In the genomic region with DNA sequence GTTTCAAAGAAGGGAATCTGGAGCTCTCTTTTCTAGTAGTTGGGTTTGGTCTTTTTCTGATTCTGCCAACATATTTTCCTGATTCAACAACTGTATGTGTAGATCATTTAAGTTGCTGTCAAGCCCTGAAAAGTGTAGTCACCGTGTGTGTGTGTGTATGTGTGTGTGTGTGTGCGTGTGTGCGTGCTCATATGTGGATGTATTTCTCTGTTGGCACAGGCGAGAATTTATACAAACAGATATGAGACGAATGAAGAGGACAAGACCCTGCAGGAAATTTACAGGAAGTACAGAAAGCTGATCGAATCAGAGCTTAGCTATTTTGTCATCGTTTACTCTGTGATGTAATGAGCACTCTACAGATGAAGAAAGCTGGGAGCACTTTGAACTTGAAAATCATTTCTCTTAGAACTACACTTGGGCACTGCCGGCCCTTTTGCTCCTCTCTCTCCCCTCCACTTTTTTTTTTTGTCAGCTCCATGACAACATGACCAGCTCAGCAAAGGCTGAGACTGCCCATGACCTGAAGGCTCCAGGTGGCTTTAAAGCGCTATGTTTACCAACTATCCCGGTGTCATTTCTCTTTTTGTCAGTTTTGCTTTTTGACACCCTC, we compare ENCODE assay signal across 33 cellular contexts. TPM values are rescaled to one million over a fixed set of nuclear protein-coding genes. Genes with fewer than 3 reads are reported as not detected.
DNase-seq lines count a peak whose midpoint lies in the region; ATAC-seq, FAIRE-seq and TF ChIP-seq lines count a peak whose summit lies in the region.
"Had no signal": no experiment of that assay in that cellular context is flagged by ENCODE, and none has a peak within 500 bp of the region (broad histone marks: within the 10 kb centered on the region; RNA-seq: fewer than 3 reads in every experiment).

No MANE protein-coding gene starts in this region.

- H3K4me1 Mint-ChIP-seq in HFFc6 (ENCODE audit: low read depth) = peaks cover 19% of the 10 kb centered on the region
- H3K4me1 Mint-ChIP-seq: activated naive CD4-positive, alpha-beta T cell treated with anti-CD3 and anti-CD28 coated beads, Interleukin-2, amount 10 ng/mL, durations not matched to agents 7 days and 5 days; mesothelial cell of epicardium had no signal

- H3K4me3 ChIP-seq in SJSA1 = peak overlapping the region; percentile 9
- H3K4me3 ChIP-seq in right lobe of liver = no peak overlapping the region
- H3K4me3 ChIP-seq: adrenal gland, BLaER1, body of pancreas, dorsolateral prefrontal cortex, heart left ventricle had no signal

- 38% methylated on average over 10 of the region's 10 CpGs for WGBS in right lobe of liver (ENCODE audit: insufficient coverage, low coverage, low lambda C conversion rate, missing lambda C conversion rate)

- H3K9me3 ChIP-seq in SJSA1 (replicated peaks) = no peaks in the 10 kb centered on the region
- H3K9me3 ChIP-seq in right lobe of liver = no peaks in the 10 kb centered on the region
- H3K9me3 ChIP-seq: adrenal gland, body of pancreas had no signal

- H3K9me3 Mint-ChIP-seq in HFFc6 = no peaks in the 10 kb centered on the region

- peak overlapping the region; percentile 15; the same call in 1 of the 2 replicates for H3K4me3 Mint-ChIP-seq in HFFc6
- H3K4me3 Mint-ChIP-seq: activated CD8-positive, alpha-beta T cell treated with anti-CD3 and anti-CD28 coated beads, Interleukin-2, amount 10 ng/mL, durations not matched to agents 7 days and 5 days; activated naive CD4-positive, alpha-beta T cell treated with anti-CD3 and anti-CD28 coated beads, Interleukin-2, amount 10 ng/mL, durations not matched to agents 7 days and 5 days; activated T-helper 17 cell treated with anti-CD3 and anti-CD28 coated beads, Interleukin-2, amount 50 U/mL, for 72 hours; mesothelial cell of epicardium; naive thymus-derived CD4-positive, alpha-beta T cell had no signal

- TF ChIP-seq CTCF in HFFc6 (IDR thresholded peaks at IDR 0.05) = no peak
- TF ChIP-seq CTCF in right lobe of liver (IDR thresholded peaks at IDR 0.05) = no peak
- TF ChIP-seq CTCF in D721Med (IDR thresholded peaks at IDR 0.05; ENCODE audit: insufficient read depth, missing control alignments) = no peak

- H3K36me3 ChIP-seq in SJSA1 = no peaks in the 10 kb centered on the region
- no peaks in the 10 kb centered on the region for H3K36me3 ChIP-seq in right lobe of liver
- H3K36me3 ChIP-seq: adrenal gland, BLaER1, heart left ventricle had no signal

- H3K4me1 ChIP-seq in SJSA1 (replicated peaks) = no peaks in the 10 kb centered on the region
- peaks cover 0 to 8% (median 0%) of the 10 kb centered on the region in 4 donors for H3K4me1 ChIP-seq in right lobe of liver
- H3K4me1 ChIP-seq: adrenal gland, BLaER1, body of pancreas, heart left ventricle had no signal

- H3K27me3 ChIP-seq in SJSA1 (replicated peaks) (no peaks in the 10 kb centered on the region), right lobe of liver (no peaks in the 10 kb centered on the region)
- H3K27me3 ChIP-seq: BLaER1, body of pancreas had no signal

- no peak for FAIRE-seq in D721Med (lab: Jason Lieb, UNC)
- FAIRE-seq: GM18507 had no signal

- H3K36me3 Mint-ChIP-seq in HFFc6 (ENCODE audit: low read depth) = no peaks in the 10 kb centered on the region
- H3K36me3 Mint-ChIP-seq: mesothelial cell of epicardium had no signal

- H3K27me3 Mint-ChIP-seq in HFFc6 (ENCODE audit: insufficient read depth) = peaks cover 25% of the 10 kb centered on the region

- no peak for DNase-seq in HFFc6
- no peak for DNase-seq in SJSA1 (ENCODE audit: low read depth in 1 of 2, low spot score in 2 of 2)
- DNase-seq in epithelial cell of prostate (ENCODE audit: low read depth, low spot score) = no peak
- no peak for DNase-seq in right lobe of liver
- DNase-seq in NCI-H2107 treated with DMSO at 0.1 percent for 48 hours (lab: John Stamatoyannopoulos, UW; ENCODE audit: unreplicated experiment) = no peak
- DNase-seq in D721Med (ENCODE audit: insufficient read length, low spot score) = no peak
- no peak for DNase-seq in NOMO-1 treated with dmso at 0.1 percent for 144 hours (lab: John Stamatoyannopoulos, UW; ENCODE audit: unreplicated experiment)
- DNase-seq in SW 1271 (lab: John Stamatoyannopoulos, UW) = no peak
- DNase-seq: activated CD8-positive, alpha-beta T cell treated with anti-CD3 and anti-CD28 coated beads, Interleukin-2, amount 10 ng/mL, durations not matched to agents 7 days and 5 days; activated naive CD4-positive, alpha-beta T cell treated with anti-CD3 and anti-CD28 coated beads, Interleukin-2, amount 10 ng/mL, durations not matched to agents 7 days and 5 days; adrenal gland; body of pancreas; cerebellar nuclear complex; dorsolateral prefrontal cortex; foreskin melanocyte; heart left ventricle; islet precursor cell; MV-4-11; naive thymus-derived CD4-positive, alpha-beta T cell; SHP77; stimulated activated CD4-positive, alpha-beta T cell treated with anti-CD3 and anti-CD28 coated beads, Interleukin-15, amount 100 ng/mL, for 24 hours; stimulated activated CD4-positive, alpha-beta T cell treated with anti-CD3 and anti-CD28 coated beads, Interleukin-4, amount 100 ng/mL, for 4 hours; T-helper 9 cell; trophoblast cell had no signal

- intact Hi-C loops in right lobe of liver (cut with DNase I) = no loop called here

- TF ChIP-seq POLR2A in right lobe of liver (IDR thresholded peaks at IDR 0.05) = no peak

- peak overlapping the region; percentile 3; the same call in 1 of the 2 replicates for H3K27ac Mint-ChIP-seq in HFFc6
- H3K27ac Mint-ChIP-seq: activated CD8-positive, alpha-beta T cell treated with anti-CD3 and anti-CD28 coated beads, Interleukin-2, amount 10 ng/mL, durations not matched to agents 7 days and 5 days; activated naive CD4-positive, alpha-beta T cell treated with anti-CD3 and anti-CD28 coated beads, Interleukin-2, amount 10 ng/mL, durations not matched to agents 7 days and 5 days; activated T-helper 17 cell treated with anti-CD3 and anti-CD28 coated beads, Interleukin-2, amount 50 U/mL, for 72 hours; mesothelial cell of epicardium; naive thymus-derived CD4-positive, alpha-beta T cell had no signal

- H3K27ac ChIP-seq in SJSA1 (no peak overlapping the region), epithelial cell of prostate (peak overlapping the region; percentile 56), right lobe of liver (peak overlapping the region in 1 of 3 donors; percentile 23)
- H3K27ac ChIP-seq: adrenal gland, BLaER1, body of pancreas, dorsolateral prefrontal cortex, heart left ventricle had no signal

- ATAC-seq in right lobe of liver = peak in 3 of 4 donors; percentile 13 to 50 (median 29)
- ATAC-seq: activated CD8-positive, alpha-beta T cell treated with anti-CD3 and anti-CD28 coated beads, Interleukin-2, amount 10 ng/mL, durations not matched to agents 7 days and 5 days; activated T-helper 17 cell treated with anti-CD3 and anti-CD28 coated beads, Interleukin-2, amount 50 U/mL, for 72 hours; body of pancreas; naive thymus-derived CD4-positive, alpha-beta T cell had no signal

RNA-seq across cellular contexts. Expression of gene FBXO39, which starts 11.2 kb away (rescaled TPM):
- not detected for total RNA-seq in HFFc6 (2021; fragmentation: NEBNext Ultra II Directional; extraction: Animal tissue kit (Norgen Biotek cat#: 25700))
- 0.87 TPM in 1 of 2 replicates, not detected in the other for total RNA-seq in SJSA1 (2014; rRNA removed; shearing (Covaris generic))
- total RNA-seq in right lobe of liver = 1 to 10 TPM in 1 of 6 experiments, under 1 TPM in 4, not detected in 1; 0.33 to 1.2 (median 0.49) TPM
- total RNA-seq: body of pancreas, IMR-90, LHCN-M2, mesothelial cell of epicardium, NCI-H460 had no signal

RNA-seq across cellular contexts. Expression of gene XAF1, which starts 31.3 kb away (rescaled TPM):
- 1 to 10 TPM; 3.0 to 4.6 (median 3.7) TPM for total RNA-seq in HFFc6 (2021; fragmentation: NEBNext Ultra II Directional; extraction: Animal tissue kit (Norgen Biotek cat#: 25700))
- total RNA-seq in SJSA1 (2014; rRNA removed; shearing (Covaris generic)) = 13.4 and 19.9 TPM in 2 replicates
- total RNA-seq in right lobe of liver = 10 to 100 TPM; 15.9 to 76.8 (median 42.7) TPM
- total RNA-seq: NCI-H460 had no signal

RNA-seq across cellular contexts. Expression of gene TEKT1, which starts 44.3 kb away (rescaled TPM):
- not detected for total RNA-seq in HFFc6 (2021; fragmentation: NEBNext Ultra II Directional; extraction: Animal tissue kit (Norgen Biotek cat#: 25700))
- total RNA-seq in SJSA1 (2014; rRNA removed; shearing (Covaris generic)) = 0.03 TPM in 1 of 2 replicates, not detected in the other
- not detected for total RNA-seq in right lobe of liver
- total RNA-seq: activated CD8-positive, alpha-beta T cell treated with anti-CD3 and anti-CD28 coated beads, Interleukin-2, amount 10 ng/mL, durations not matched to agents 7 days and 5 days; activated T-helper 17 cell treated with anti-CD3 and anti-CD28 coated beads, Interleukin-2, amount 50 U/mL, for 72 hours; body of pancreas; heart left ventricle; IMR-90; LHCN-M2; liver; mesothelial cell of epicardium; naive thymus-derived CD4-positive, alpha-beta T cell; NCI-H460; pulmonary artery endothelial cell had no signal
